18 cellular contexts compared by ENCODE assay signal in the genomic region with DNA sequence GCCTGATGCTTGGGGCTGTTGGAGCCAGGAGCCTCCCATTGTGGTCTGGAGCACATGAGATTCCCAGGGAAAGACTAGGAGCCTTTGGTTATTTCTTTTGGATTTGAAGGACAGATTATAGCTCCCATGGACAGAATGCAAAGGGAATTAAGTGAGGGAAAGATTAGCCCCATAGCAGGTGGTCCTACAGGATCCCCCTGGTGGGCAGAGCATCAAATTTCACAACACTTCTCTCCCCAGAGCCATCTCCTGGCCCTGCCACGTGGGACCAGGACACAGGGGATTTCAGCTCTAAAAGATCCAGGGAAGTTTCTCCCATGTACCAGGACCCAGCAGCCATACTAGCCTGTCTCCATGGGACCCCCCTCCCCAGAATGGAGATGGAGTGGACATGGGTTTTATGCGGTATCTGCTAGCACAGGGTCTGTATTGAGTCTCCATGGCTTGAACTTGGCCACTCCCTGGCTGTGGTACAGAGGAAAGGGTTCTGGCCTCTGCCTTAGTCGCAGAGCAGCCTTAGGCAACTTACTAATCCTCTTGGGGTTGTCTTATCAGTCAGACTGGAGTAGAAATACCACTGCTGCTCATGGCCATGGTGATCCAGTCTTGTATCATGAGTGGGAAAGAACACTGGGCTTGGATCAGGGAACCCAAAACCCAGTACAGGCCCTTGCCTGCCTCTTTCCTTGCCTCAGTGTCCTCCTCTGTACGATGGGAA. TPM values are rescaled to one million over a fixed set of nuclear protein-coding genes. Genes with fewer than 3 reads are reported as not detected.
DNase-seq lines count a peak whose midpoint lies in the region; ATAC-seq, FAIRE-seq and TF ChIP-seq lines count a peak whose summit lies in the region.
"Had no signal": no experiment of that assay in that cellular context is flagged by ENCODE, and none has a peak within 500 bp of the region (broad histone marks: within the 10 kb centered on the region; RNA-seq: fewer than 3 reads in every experiment).

No MANE protein-coding gene starts in this region.

- H3K4me1 ChIP-seq in GM23338 (ENCODE audit: insufficient read depth) (no peaks in the 10 kb centered on the region), H1 (replicated peaks in 1 of 4; ENCODE audit: control insufficient read depth in 3 of 4, insufficient read depth in 4 of 4, low read length in 3 of 4) (no peaks in the 10 kb centered on the region)

- H3K9me2 ChIP-seq in GM23338 (ENCODE audit: insufficient read depth), result peaks cover 3% of the 10 kb centered on the region; the same call in 1 of the 2 replicates

- no peak overlapping the region for H3K4ac ChIP-seq in H1 (replicated peaks; ENCODE audit: insufficient read length, low read depth, low read length)

- H3K27me3 Mint-ChIP-seq in GM23338 (ENCODE audit: insufficient read depth, low read depth, poor library complexity), result peaks cover 7% of the 10 kb centered on the region

- intact Hi-C loops in Right ventricle myocardium superior (cut with DNase I), result no loop called here

- ATAC-seq in GM23338 (no peak), Right ventricle myocardium superior (ENCODE audit: poor library complexity) (no peak), GM18498 (IDR thresholded peaks at IDR 0.05; ENCODE audit: unreplicated experiment) (no peak)
- ATAC-seq: CD8-positive, alpha-beta T cell had no signal

- no peak overlapping the region for H3K23ac ChIP-seq in H1 (ENCODE audit: insufficient read length)

- DNase-seq in GM23338 (ENCODE audit: low spot score), result peak; percentile 10
- DNase-seq in NCI-H82 (lab: John Stamatoyannopoulos, UW), result peak; percentile 84
- no peak for DNase-seq in H1 (ENCODE audit: low read depth in 1 of 2, low spot score in 2 of 2)
- peak; percentile 37 for DNase-seq in mesenteric fat pad (ENCODE audit: low spot score)
- DNase-seq in ACHN, result no peak
- no peak for DNase-seq in Right ventricle myocardium superior
- DNase-seq: CD8-positive, alpha-beta T cell; DND-41; GF-D8; KBM-7; NCI-H1105; NCI-H187; NCI-H446; NCI-H774; SIG-M5 had no signal

- no peak overlapping the region for H3K14ac ChIP-seq in H1 (ENCODE audit: insufficient read length)

- H3K4me3 ChIP-seq in GM23338, result no peak overlapping the region
- H3K4me3 ChIP-seq in H1 (ENCODE audit: extremely low read depth in 1 of 4, insufficient read depth in 2 of 4, low read depth in 3 of 4, low read length in 4 of 4), result no peak overlapping the region

- H3K27ac Mint-ChIP-seq in GM23338, result no peak overlapping the region
- H3K27ac Mint-ChIP-seq: B cell; CD8-positive, alpha-beta T cell had no signal

- no peak overlapping the region for H2BK12ac ChIP-seq in H1 (ENCODE audit: low read depth, low read length)

- in situ Hi-C loops in ACHN (cut with HindIII; ENCODE audit: low pct_ligation_motif_present, low pct_unique_long_range_greater_than_20kb, low sequenced_read_pairs), result no loop called here

- H3F3A ChIP-seq in GM23338 (replicated peaks; ENCODE audit: low read depth), result no peaks in the 10 kb centered on the region

- no peak overlapping the region for H3K56ac ChIP-seq in H1 (replicated peaks; ENCODE audit: insufficient read length, low read depth, low read length)

- H3K36me3 ChIP-seq in GM23338 (ENCODE audit: insufficient read depth), result no peaks in the 10 kb centered on the region
- H3K36me3 ChIP-seq in H1 (ENCODE audit: control insufficient read depth in 2 of 4, insufficient read depth in 4 of 4, low read length in 3 of 4), result no peaks in the 10 kb centered on the region

- no peak overlapping the region for H4K91ac ChIP-seq in H1 (replicated peaks; ENCODE audit: insufficient read length, low read length)

- no peak for TF ChIP-seq EP300 in H1 (IDR thresholded peaks at IDR 0.05; ENCODE audit: borderline replicate concordance in 1 of 2, low read depth in 2 of 2, low read length in 2 of 2)

- H3K27ac ChIP-seq in GM23338 (ENCODE audit: low read depth) (no peak overlapping the region), H1 (ENCODE audit: low read depth, low read length) (no peak overlapping the region)

- H2BK5ac ChIP-seq in H1 (ENCODE audit: low read depth, low read length), result no peak overlapping the region

- no peak overlapping the region for H3K9ac ChIP-seq in H1 (replicated peaks in 1 of 4; ENCODE audit: extremely low read depth in 1 of 4, low read depth in 3 of 4, low read length in 3 of 4)

- H3K4me3 Mint-ChIP-seq in GM23338, result no peak overlapping the region
- H3K4me3 Mint-ChIP-seq: B cell; CD8-positive, alpha-beta T cell had no signal

- H2AFZ ChIP-seq in GM23338 (no peak overlapping the region), H1 (ENCODE audit: low read length) (peak overlapping the region; percentile 14; the same call in 1 of the 2 replicates)

- peak overlapping the region; percentile 69; the same call in 1 of the 2 replicates for H4K8ac ChIP-seq in H1 (ENCODE audit: extremely low read depth, insufficient read depth, low read length)

- H2BK15ac ChIP-seq in H1 (ENCODE audit: low read length), result no peak overlapping the region

- H4K5ac ChIP-seq in H1 (ENCODE audit: insufficient read length, low read depth, low read length), result no peak overlapping the region

- no peaks in the 10 kb centered on the region for H3K79me1 ChIP-seq in H1 (ENCODE audit: low read depth, low read length)

- H3K4me2 ChIP-seq in GM23338 (no peak overlapping the region), H1 (ENCODE audit: insufficient read depth in 1 of 2, low read depth in 2 of 2, low read length in 2 of 2) (no peak overlapping the region)

- no peak for FAIRE-seq in H1 (lab: Jason Lieb, UNC)
- FAIRE-seq: RCC 7860 had no signal

- H3K79me2 ChIP-seq in GM23338 (replicated peaks; ENCODE audit: insufficient read depth) (no peaks in the 10 kb centered on the region), H1 (ENCODE audit: control insufficient read depth in 1 of 2, insufficient read depth in 2 of 2, low read length in 2 of 2) (no peaks in the 10 kb centered on the region)

- H2BK120ac ChIP-seq in H1 (replicated peaks; ENCODE audit: low read depth, low read length), result no peak overlapping the region

- no peaks in the 10 kb centered on the region for H3K9me3 ChIP-seq in H1 (ENCODE audit: insufficient read depth in 2 of 2, low read depth in 1 of 2, low read length in 1 of 2)

- CTCF ChIA-PET in H1 (lab: Charles Lee; ENCODE audit: partially characterized antibody), result interaction anchor here (0.9 to 1.2 kb wide), 4 partner anchors 10 to 26 kb away, joined by 3 to 5 read pairs (median 3); no protein-coding TSS in a partner anchor

- peak; percentile 15 to 26; a peak in 3 of 4 replicates for TF ChIP-seq CTCF in GM23338 (conservative IDR thresholded peaks at IDR 0.05; ENCODE audit: low read depth in 2 of 2)
- TF ChIP-seq CTCF in H1 (IDR thresholded peaks at IDR 0.05; ENCODE audit: control extremely low read depth in 1 of 3, insufficient read depth in 1 of 3, low read depth in 1 of 3, low read length in 3 of 3), result peak in 1 of 3 experiments; percentile 12; a peak in 1 of 4 replicates

- no peaks in the 10 kb centered on the region for H3K27me3 ChIP-seq in GM23338 (ENCODE audit: insufficient read depth)
- no peaks in the 10 kb centered on the region for H3K27me3 ChIP-seq in H1 (replicated peaks in 1 of 4; ENCODE audit: control insufficient read depth in 3 of 4, extremely low read depth in 1 of 4, insufficient read depth in 3 of 4, low read length in 3 of 4)

- H3K23me2 ChIP-seq in H1 (ENCODE audit: low read depth, low read length), result no peaks in the 10 kb centered on the region

- no peaks in the 10 kb centered on the region for H4K20me1 ChIP-seq in GM23338 (replicated peaks; ENCODE audit: insufficient read depth)
- no peaks in the 10 kb centered on the region for H4K20me1 ChIP-seq in H1 (replicated peaks in 1 of 2; ENCODE audit: control insufficient read depth in 1 of 2, insufficient read depth in 2 of 2, low read length in 2 of 2)

- no peaks in the 10 kb centered on the region; the same call in 2 of the 3 replicates for H3K9me3 Mint-ChIP-seq in GM23338
- H3K9me3 Mint-ChIP-seq: CD8-positive, alpha-beta T cell had no signal

- H3K36me3 Mint-ChIP-seq in GM23338 (ENCODE audit: low read depth), result no peaks in the 10 kb centered on the region; the same call in 2 of the 3 replicates
- H3K36me3 Mint-ChIP-seq: CD8-positive, alpha-beta T cell had no signal

- H2AK5ac ChIP-seq in H1 (ENCODE audit: low read depth, low read length), result no peak overlapping the region

- H3K18ac ChIP-seq in H1 (ENCODE audit: extremely low read depth, low read length), result no peak overlapping the region

- TF ChIP-seq POLR2A in H1 (IDR thresholded peaks at IDR 0.05; ENCODE audit: control extremely low read depth in 1 of 2, low read depth in 2 of 2, low read length in 2 of 2), result no peak

- H3K4me1 Mint-ChIP-seq in GM23338, result peaks cover 3% of the 10 kb centered on the region; the same call in 1 of the 3 replicates
- H3K4me1 Mint-ChIP-seq: B cell had no signal

- no peak overlapping the region for H2BK20ac ChIP-seq in H1 (ENCODE audit: low read length)

- 69% methylated on average over 4 of the region's 4 CpGs; no CpG with 5 or more reads in 1 of the 2 experiments for WGBS in H1 (ENCODE audit: extremely low coverage in 1 of 2, insufficient coverage in 1 of 2, insufficient read length in 1 of 2, insufficient replicate concordance in 2 of 2, low coverage in 1 of 2, low lambda C conversion rate in 2 of 2, missing lambda C conversion rate in 1 of 2), 2 experiments

- TF ChIP-seq RAD21 in H1 (IDR thresholded peaks at IDR 0.05 in 1 of 2, conservative IDR thresholded peaks at IDR 0.05 in 1 of 2; ENCODE audit: low read depth in 2 of 2, low read length in 2 of 2), result no peak

- POLR2A ChIA-PET in H1 (lab: Charles Lee; ENCODE audit: partially characterized antibody), result no interaction called here

TF ChIP-seq in GM23338, 12 proteins besides CTCF, POLR2A, EP300 and RAD21 (continues in another document):
- TF ChIP-seq NANOG (IDR thresholded peaks at IDR 0.05; ENCODE audit: borderline replicate concordance), result no peak

TF ChIP-seq in H1, 55 proteins besides CTCF, POLR2A, EP300 and RAD21 (continues in another document):
- TF ChIP-seq SUZ12 (IDR thresholded peaks at IDR 0.05; ENCODE audit: low read length), result no peak
- no peak for TF ChIP-seq SIN3A (conservative IDR thresholded peaks at IDR 0.05 in 1 of 2, IDR thresholded peaks at IDR 0.05 in 1 of 2; ENCODE audit: low read depth in 1 of 2, low read length in 2 of 2)
- TF ChIP-seq SAP30 (IDR thresholded peaks at IDR 0.05; ENCODE audit: insufficient read depth, insufficient replicate concordance, low read length), result no peak

RNA-seq across cellular contexts. Expression of a gene that starts 6.8 kb away (rescaled TPM):
- 0.21 TPM in 1 of 2 replicates, not detected in the other for total RNA-seq in GM23338 (2014; rRNA removed; shearing (Covaris generic))
- polyA plus RNA-seq in GM23338 (2016; fragmentation: Nextera tagmentation; extraction: Ambion mirVana) (0.06 TPM in 1 of 2 replicates, not detected in the other), H1 (2011; rRNA removed) (0.08 and 0.36 TPM in 2 replicates)
- 0.15 and 0.20 TPM in 2 replicates for total RNA-seq in H1 (2021; fragmentation: NEBNext Ultra II Directional; extraction: Animal tissue kit (Norgen Biotek cat#: 25700))
- polyA plus RNA-seq in H1 (2011; cell fraction: cytosol; rRNA removed), result 0.16 TPM
- 0.16 TPM for polyA plus RNA-seq in H1 (2011; cell fraction: nucleus; rRNA removed)
- 0.08 to 0.33 TPM (median 0.25 TPM) in 4 replicates for polyA plus RNA-seq in H1 (2012, experiment 1 of 2)
- polyA plus RNA-seq in H1 (2012, experiment 2 of 2), result 0.05 TPM
- 0.20 TPM for polyA plus RNA-seq in H1 (2013, experiment 1 of 2)
- 0.11 TPM for polyA plus RNA-seq in H1 (2013, experiment 2 of 2)
- 0.28 and 0.83 TPM in 2 replicates for polyA minus RNA-seq in H1 (2011; rRNA and poly(A)+ RNA removed)
- not detected for polyA minus RNA-seq in H1 (2011; cell fraction: cytosol; rRNA and poly(A)+ RNA removed)
- polyA minus RNA-seq in H1 (2011; cell fraction: nucleus; rRNA and poly(A)+ RNA removed), result 0.10 TPM
- total RNA-seq in mesenteric fat pad (6.3 TPM), Right ventricle myocardium superior (1.8 TPM)

Comparison
In these comparisons a context has a peak if more than half of its experiments do, and no peak if none do; other contexts are left out.
1. DNase-seq: peak in GM23338 (single experiment), NCI-H82 (single experiment) and mesenteric fat pad (single experiment); none in H1 (0 of 2), ACHN (single experiment) and Right ventricle myocardium superior (single experiment).